ENCODE assay signal across 23 cellular contexts in genomic region chr10:78775891-78776290, GRCh38.
DNase-seq lines count a peak whose midpoint lies in the region; ATAC-seq and TF ChIP-seq lines count a peak whose summit lies in the region.
"Had no signal": no experiment of that assay in that cellular context is flagged by ENCODE, and none has a peak within 500 bp of the region (broad histone marks: within the 10 kb centered on the region; RNA-seq: fewer than 3 reads in every experiment).

No MANE protein-coding gene starts in this region.

- peaks cover 0 to 2% (median 0%) of the 10 kb centered on the region in 7 donors for H3K9me3 Mint-ChIP-seq in CD14-positive monocyte
- H3K9me3 Mint-ChIP-seq: activated naive CD4-positive, alpha-beta T cell treated with anti-CD3 and anti-CD28 coated beads, Interleukin-2, amount 10 ng/mL, durations not matched to agents 7 days and 5 days; mesothelial cell of epicardium had no signal

- H3K4me1 ChIP-seq in RWPE2 (ENCODE audit: insufficient read depth, poor library complexity, severe bottlenecking), result no peaks in the 10 kb centered on the region
- peaks cover 18% of the 10 kb centered on the region for H3K4me1 ChIP-seq in lower lobe of right lung
- H3K4me1 ChIP-seq in smooth muscle cell (ENCODE audit: low read depth), result peaks cover 16% of the 10 kb centered on the region
- H3K4me1 ChIP-seq in BE2C, result peaks cover 17% of the 10 kb centered on the region
- peaks cover 26% of the 10 kb centered on the region for H3K4me1 ChIP-seq in ovary (ENCODE audit: insufficient read depth)
- H3K4me1 ChIP-seq: BLaER1 had no signal

- H3K4me3 ChIP-seq in RWPE2 (ENCODE audit: severe bottlenecking), result no peak overlapping the region
- H3K4me3 ChIP-seq in lower lobe of right lung, result no peak overlapping the region
- H3K4me3 ChIP-seq in smooth muscle cell, result no peak overlapping the region
- H3K4me3 ChIP-seq in BE2C (ENCODE audit: low read depth, low read length), result no peak overlapping the region
- H3K4me3 ChIP-seq in ovary, result no peak overlapping the region
- H3K4me3 ChIP-seq: BLaER1, right lobe of liver, testis had no signal

- intact Hi-C loops in CD14-positive monocyte (cut with micrococcal nuclease), result no loop called here
- intact Hi-C loops in lower lobe of right lung (cut with DNase I), result no loop called here
- intact Hi-C loops in ovary (cut with DNase I), result no loop called here

- peaks cover 4 to 12% (median 5%) of the 10 kb centered on the region in 3 donors for H3K27me3 Mint-ChIP-seq in CD14-positive monocyte (ENCODE audit: low read depth in 3 of 3)

- no peak overlapping the region for H3K4me2 ChIP-seq in smooth muscle cell
- H3K4me2 ChIP-seq: BLaER1 had no signal

- peaks cover 3% of the 10 kb centered on the region for H3K4me1 Mint-ChIP-seq in CD14-positive monocyte
- H3K4me1 Mint-ChIP-seq: activated naive CD4-positive, alpha-beta T cell treated with anti-CD3 and anti-CD28 coated beads, Interleukin-2, amount 10 ng/mL, durations not matched to agents 7 days and 5 days; naive B cell had no signal

- H3K27me3 ChIP-seq in RWPE2 (ENCODE audit: insufficient read depth, poor library complexity, severe bottlenecking) (no peaks in the 10 kb centered on the region), lower lobe of right lung (ENCODE audit: low read depth) (no peaks in the 10 kb centered on the region), smooth muscle cell (ENCODE audit: low read depth) (no peaks in the 10 kb centered on the region), BE2C (no peaks in the 10 kb centered on the region), ovary (no peaks in the 10 kb centered on the region)
- H3K27me3 ChIP-seq: BLaER1, right lobe of liver, testis had no signal

- TF ChIP-seq POLR2A in ovary (IDR thresholded peaks at IDR 0.05), result no peak

- no peaks in the 10 kb centered on the region for H3K36me3 Mint-ChIP-seq in CD14-positive monocyte
- H3K36me3 Mint-ChIP-seq: activated naive CD4-positive, alpha-beta T cell treated with anti-CD3 and anti-CD28 coated beads, Interleukin-2, amount 10 ng/mL, durations not matched to agents 7 days and 5 days; mesothelial cell of epicardium; naive B cell had no signal

- TF ChIP-seq EP300 in ovary (IDR thresholded peaks at IDR 0.05), result no peak

- H3K36me3 ChIP-seq in RWPE2 (ENCODE audit: low read depth) (no peaks in the 10 kb centered on the region), lower lobe of right lung (no peaks in the 10 kb centered on the region), smooth muscle cell (ENCODE audit: low read depth) (no peaks in the 10 kb centered on the region), BE2C (no peaks in the 10 kb centered on the region), ovary (no peaks in the 10 kb centered on the region)
- H3K36me3 ChIP-seq: BLaER1, right lobe of liver had no signal

- peak; percentile 3 for DNase-seq in CD14-positive monocyte (ENCODE audit: low spot score)
- peak; percentile 19 for DNase-seq in RWPE2 (ENCODE audit: low spot score)
- DNase-seq in lower lobe of right lung, result no peak
- no peak for DNase-seq in smooth muscle cell (lab: John Stamatoyannopoulos, UW; ENCODE audit: unreplicated experiment)
- DNase-seq in BE2C, result no peak
- no peak for DNase-seq in ovary
- DNase-seq: activated CD4-positive, alpha-beta T cell treated with anti-CD3 and anti-CD28 coated beads, Interleukin-2, amount 50 U/mL, for 48 hours; activated naive CD4-positive, alpha-beta T cell treated with anti-CD3 and anti-CD28 coated beads, Interleukin-2, amount 10 ng/mL, durations not matched to agents 7 days and 5 days; Caco-2; DMS79 treated with DMSO at 0.1 percent for 48 hours; effector CD8-positive, alpha-beta T cell; GF-D8; left colon; naive B cell; NCI-H187 treated with DMSO at 0.1 percent for 48 hours; stimulated activated naive CD4-positive, alpha-beta T cell; T-helper 1 cell had no signal

- H3K27ac ChIP-seq in RWPE2 (ENCODE audit: poor library complexity, severe bottlenecking) (no peak overlapping the region), lower lobe of right lung (peak overlapping the region; percentile 53), smooth muscle cell (ENCODE audit: low read depth) (peak overlapping the region; percentile 26), ovary (peak overlapping the region in 1 of 2 donors; percentile 50)
- H3K27ac ChIP-seq: BLaER1 had no signal

- H2AFZ ChIP-seq in smooth muscle cell (ENCODE audit: low read depth), result no peak overlapping the region

- no peaks in the 10 kb centered on the region for H4K20me1 ChIP-seq in smooth muscle cell (ENCODE audit: low read depth)
- H4K20me1 ChIP-seq: BLaER1 had no signal

- no peaks in the 10 kb centered on the region for H3K9me3 ChIP-seq in RWPE2 (ENCODE audit: severe bottlenecking)
- H3K9me3 ChIP-seq in lower lobe of right lung, result no peaks in the 10 kb centered on the region
- no peaks in the 10 kb centered on the region for H3K9me3 ChIP-seq in smooth muscle cell (replicated peaks; ENCODE audit: low read depth)
- H3K9me3 ChIP-seq in BE2C, result no peaks in the 10 kb centered on the region
- H3K9me3 ChIP-seq in ovary, result no peaks in the 10 kb centered on the region
- H3K9me3 ChIP-seq: BLaER1, Caco-2, right lobe of liver, testis had no signal

- H3K27ac Mint-ChIP-seq in CD14-positive monocyte, result no peak overlapping the region
- H3K27ac Mint-ChIP-seq: activated naive CD4-positive, alpha-beta T cell treated with anti-CD3 and anti-CD28 coated beads, Interleukin-2, amount 10 ng/mL, durations not matched to agents 7 days and 5 days; naive B cell had no signal

- WGBS in smooth muscle cell (ENCODE audit: low lambda C conversion rate), result 77% methylated on average over 1 of the region's 1 CpG
- WGBS in ovary, 3 donors, result 40 to 87% (median 82%) methylated on average over 1 of the region's 1 CpG

- no peaks in the 10 kb centered on the region for H3K79me2 ChIP-seq in smooth muscle cell (ENCODE audit: low read depth)

- ATAC-seq in RWPE2 (ENCODE audit: low read depth) (no peak), lower lobe of right lung (no peak), HG03460 (IDR thresholded peaks at IDR 0.05; ENCODE audit: unreplicated experiment) (no peak)
- ATAC-seq: activated CD4-positive, CD25-positive, alpha-beta regulatory T cell treated with anti-CD3 and anti-CD28 coated beads, Interleukin-2, amount 50 U/mL, for 24 hours; left colon had no signal

- no peak overlapping the region for H3K9ac ChIP-seq in smooth muscle cell (ENCODE audit: low read depth)
- H3K9ac ChIP-seq: BLaER1 had no signal

- TF ChIP-seq CTCF in CD14-positive monocyte (IDR thresholded peaks at IDR 0.05) (no peak), RWPE2 (IDR thresholded peaks at IDR 0.05; ENCODE audit: poor library complexity, severe bottlenecking) (no peak), lower lobe of right lung (IDR thresholded peaks at IDR 0.05) (no peak), smooth muscle cell (IDR thresholded peaks at IDR 0.05; ENCODE audit: borderline replicate concordance, insufficient read depth, poor library complexity, severe bottlenecking) (no peak), BE2C (IDR thresholded peaks at IDR 0.05; ENCODE audit: low read depth, low read length) (no peak), ovary (IDR thresholded peaks at IDR 0.05) (no peak)

- H3F3A ChIP-seq in smooth muscle cell (ENCODE audit: low read depth), result peaks cover 14% of the 10 kb centered on the region

- no peak overlapping the region for H3K4me3 Mint-ChIP-seq in CD14-positive monocyte
- H3K4me3 Mint-ChIP-seq: activated naive CD4-positive, alpha-beta T cell treated with anti-CD3 and anti-CD28 coated beads, Interleukin-2, amount 10 ng/mL, durations not matched to agents 7 days and 5 days; mesothelial cell of epicardium; naive B cell had no signal

Comparison
In these comparisons a context has a peak if more than half of its experiments do, and no peak if none do; other contexts are left out.
1. DNase-seq: peak in CD14-positive monocyte (single experiment) and RWPE2 (single experiment); none in lower lobe of right lung (single experiment), smooth muscle cell (single experiment), BE2C (single experiment) and ovary (0 of 5).